20 cellular contexts compared by ENCODE assay signal in the genomic region with DNA sequence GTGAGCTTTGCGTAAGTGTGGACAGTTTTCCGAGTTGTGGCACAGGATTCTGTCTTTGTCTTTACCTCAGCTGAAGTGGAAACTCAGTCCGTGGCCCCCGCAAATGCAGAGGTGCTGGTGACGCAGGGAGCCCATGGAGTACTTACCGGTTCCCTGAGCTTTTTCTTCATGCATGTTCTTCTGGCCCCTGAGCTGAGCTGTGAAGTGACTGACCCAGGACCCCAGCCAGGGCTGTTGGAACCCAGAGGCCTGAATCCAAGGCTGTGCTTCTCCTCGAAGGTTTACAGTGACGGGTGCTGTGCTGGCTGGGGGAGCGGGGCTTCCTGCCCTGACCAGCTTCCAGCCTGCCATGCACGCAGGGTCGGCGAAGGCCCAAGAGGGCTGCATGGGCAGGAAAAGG.
"Had no signal": no experiment of that assay in that cellular context is flagged by ENCODE, and none has a peak within 500 bp of the region (broad histone marks: within the 10 kb centered on the region; RNA-seq: fewer than 3 reads in every experiment).

No MANE protein-coding gene starts in this region.

- H3K36me3 ChIP-seq: esophagus muscularis mucosa, gastrocnemius medialis, right atrium auricular region, tibial nerve had no signal

- H3K4me1 Mint-ChIP-seq: immature natural killer cell; naive thymus-derived CD4-positive, alpha-beta T cell; stimulated activated effector memory CD8-positive, alpha-beta T cell treated with anti-CD3 and anti-CD28 coated beads, Interleukin-12 subunit alpha, Interleukin-12 subunit beta, amount 100 ng/mL, for 72 hours had no signal

- H3K27me3 ChIP-seq: gastrocnemius medialis, right atrium auricular region, tibial nerve had no signal

- H3K27me3 Mint-ChIP-seq: dendritic cell treated with granulocyte-macrophage colony-stimulating factor and Interleukin-4, amounts not matched to agents 40 ng/mL and 50 ng/mL, for 4 days; effector memory CD8-positive, alpha-beta T cell had no signal

- H3K4me1 ChIP-seq: gastrocnemius medialis, tibial nerve had no signal

- H3K27ac ChIP-seq: epithelial cell of prostate, esophagus muscularis mucosa, gastrocnemius medialis, right atrium auricular region, tibial nerve had no signal

- H3K4me3 Mint-ChIP-seq: dendritic cell treated with granulocyte-macrophage colony-stimulating factor and Interleukin-4, amounts not matched to agents 40 ng/mL and 50 ng/mL, for 4 days; effector memory CD8-positive, alpha-beta T cell; immature natural killer cell; naive thymus-derived CD4-positive, alpha-beta T cell; stimulated activated effector memory CD8-positive, alpha-beta T cell treated with anti-CD3 and anti-CD28 coated beads, Interleukin-12 subunit alpha, Interleukin-12 subunit beta, amount 100 ng/mL, for 72 hours had no signal

- H3K9me3 ChIP-seq: esophagus muscularis mucosa, gastrocnemius medialis, right atrium auricular region had no signal

- H3K36me3 Mint-ChIP-seq: immature natural killer cell; naive thymus-derived CD4-positive, alpha-beta T cell; stimulated activated effector memory CD8-positive, alpha-beta T cell treated with anti-CD3 and anti-CD28 coated beads, Interleukin-12 subunit alpha, Interleukin-12 subunit beta, amount 100 ng/mL, for 72 hours had no signal

- H3K9me3 Mint-ChIP-seq: dendritic cell treated with granulocyte-macrophage colony-stimulating factor and Interleukin-4, amounts not matched to agents 40 ng/mL and 50 ng/mL, for 4 days; immature natural killer cell had no signal

- ATAC-seq: effector memory CD8-positive, alpha-beta T cell; gastrocnemius medialis; left cardiac atrium; left ventricle myocardium superior; naive thymus-derived CD4-positive, alpha-beta T cell; stimulated activated effector memory CD8-positive, alpha-beta T cell treated with anti-CD3 and anti-CD28 coated beads, Interleukin-12 subunit alpha, Interleukin-12 subunit beta, amount 100 ng/mL, for 72 hours; stimulated activated naive CD8-positive, alpha-beta T cell treated with anti-CD3 and anti-CD28 coated beads, Interleukin-15, Interleukin-2, amounts not matched to agents 100 U/mL and 50 U/mL, for 24 hours had no signal

- H3K4me3 ChIP-seq: esophagus muscularis mucosa, gastrocnemius medialis, right atrium auricular region, tibial nerve had no signal

- H3K27ac Mint-ChIP-seq: dendritic cell treated with granulocyte-macrophage colony-stimulating factor and Interleukin-4, amounts not matched to agents 40 ng/mL and 50 ng/mL, for 4 days; effector memory CD8-positive, alpha-beta T cell; immature natural killer cell; naive thymus-derived CD4-positive, alpha-beta T cell; stimulated activated effector memory CD8-positive, alpha-beta T cell treated with anti-CD3 and anti-CD28 coated beads, Interleukin-12 subunit alpha, Interleukin-12 subunit beta, amount 100 ng/mL, for 72 hours had no signal

- FAIRE-seq: colon, kidney had no signal

- DNase-seq: cerebellar nuclear complex; effector memory CD8-positive, alpha-beta T cell; gastrocnemius medialis; glutamatergic neuron; immature natural killer cell; kidney; left cardiac atrium; left ventricle myocardium superior; mesendoderm; naive thymus-derived CD4-positive, alpha-beta T cell; stimulated activated CD4-positive, alpha-beta T cell treated with anti-CD3 and anti-CD28 coated beads, Interleukin-4, amount 100 ng/mL, for 1 hour; stimulated activated CD8-positive, alpha-beta memory T cell treated with anti-CD3 and anti-CD28 coated beads, Interleukin-4, amount 100 ng/mL, for 48 hours; stimulated activated naive CD8-positive, alpha-beta T cell treated with anti-CD3 and anti-CD28 coated beads, Interleukin-15, Interleukin-2, amounts not matched to agents 100 U/mL and 50 U/mL, for 24 hours had no signal
